In genomic region chr9:13962006-13962405, GRCh38 we compare ENCODE assay signal across 18 cellular contexts.
"Had no signal": no experiment of that assay in that cellular context is flagged by ENCODE, and none has a peak within 500 bp of the region (broad histone marks: within the 10 kb centered on the region; RNA-seq: fewer than 3 reads in every experiment).

No MANE protein-coding gene starts in this region.

- H3K4me3 Mint-ChIP-seq: activated naive CD4-positive, alpha-beta T cell treated with anti-CD3 and anti-CD28 coated beads for 36 hours; activated naive CD8-positive, alpha-beta T cell treated with anti-CD3 and anti-CD28 coated beads, Interleukin-2, amount 50 U/mL, for 24 hours; activated T-helper 17 cell treated with anti-CD3 and anti-CD28 coated beads, Interleukin-2, amount 50 U/mL, for 72 hours; natural killer cell treated with Interleukin-12 subunit alpha and Interleukin-12 subunit beta and Interleukin-15 and Interleukin-18, amount 100 ng/mL, for 72 hours; stimulated activated naive CD8-positive, alpha-beta T cell treated with anti-CD3 and anti-CD28 coated beads, Interleukin-15, amount 100 ng/mL, for 72 hours; T-cell had no signal

- ATAC-seq: activated naive CD8-positive, alpha-beta T cell treated with anti-CD3 and anti-CD28 coated beads, Interleukin-2, amount 50 U/mL, for 24 hours; activated T-helper 17 cell treated with anti-CD3 and anti-CD28 coated beads, Interleukin-2, amount 50 U/mL, for 72 hours; left lobe of liver; natural killer cell treated with Interleukin-12 subunit alpha and Interleukin-12 subunit beta and Interleukin-15 and Interleukin-18, amount 100 ng/mL, for 72 hours; right lobe of liver; stimulated activated naive CD8-positive, alpha-beta T cell treated with anti-CD3 and anti-CD28 coated beads, Interleukin-15, amount 100 ng/mL, for 72 hours; T-cell had no signal

- H3K36me3 ChIP-seq: right lobe of liver, uterus had no signal

- H3K27me3 Mint-ChIP-seq: activated naive CD8-positive, alpha-beta T cell treated with anti-CD3 and anti-CD28 coated beads, Interleukin-2, amount 50 U/mL, for 24 hours; activated T-helper 17 cell treated with anti-CD3 and anti-CD28 coated beads, Interleukin-2, amount 50 U/mL, for 72 hours; natural killer cell treated with Interleukin-12 subunit alpha and Interleukin-12 subunit beta and Interleukin-15 and Interleukin-18, amount 100 ng/mL, for 72 hours; progenitor cell of endocrine pancreas; stimulated activated naive CD8-positive, alpha-beta T cell treated with anti-CD3 and anti-CD28 coated beads, Interleukin-15, amount 100 ng/mL, for 72 hours; T-cell had no signal

- H3K4me1 Mint-ChIP-seq: activated naive CD8-positive, alpha-beta T cell treated with anti-CD3 and anti-CD28 coated beads, Interleukin-2, amount 50 U/mL, for 24 hours; activated T-helper 17 cell treated with anti-CD3 and anti-CD28 coated beads, Interleukin-2, amount 50 U/mL, for 72 hours; stimulated activated naive CD8-positive, alpha-beta T cell treated with anti-CD3 and anti-CD28 coated beads, Interleukin-15, amount 100 ng/mL, for 72 hours; T-cell had no signal

- H3K27me3 ChIP-seq: right lobe of liver, uterus had no signal

- H3K9me3 ChIP-seq: right lobe of liver, SK-N-SH, uterus had no signal

- H3K4me1 ChIP-seq: right lobe of liver, uterus had no signal

- H3K27ac Mint-ChIP-seq: activated naive CD4-positive, alpha-beta T cell treated with anti-CD3 and anti-CD28 coated beads for 36 hours; activated naive CD8-positive, alpha-beta T cell treated with anti-CD3 and anti-CD28 coated beads, Interleukin-2, amount 50 U/mL, for 24 hours; activated T-helper 17 cell treated with anti-CD3 and anti-CD28 coated beads, Interleukin-2, amount 50 U/mL, for 72 hours; natural killer cell treated with Interleukin-12 subunit alpha and Interleukin-12 subunit beta and Interleukin-15 and Interleukin-18, amount 100 ng/mL, for 72 hours; progenitor cell of endocrine pancreas; stimulated activated naive CD8-positive, alpha-beta T cell treated with anti-CD3 and anti-CD28 coated beads, Interleukin-15, amount 100 ng/mL, for 72 hours; T-cell had no signal

- H3K9me3 Mint-ChIP-seq: activated naive CD4-positive, alpha-beta T cell treated with anti-CD3 and anti-CD28 coated beads for 36 hours; activated naive CD8-positive, alpha-beta T cell treated with anti-CD3 and anti-CD28 coated beads, Interleukin-2, amount 50 U/mL, for 24 hours; activated T-helper 17 cell treated with anti-CD3 and anti-CD28 coated beads, Interleukin-2, amount 50 U/mL, for 72 hours; stimulated activated naive CD8-positive, alpha-beta T cell treated with anti-CD3 and anti-CD28 coated beads, Interleukin-15, amount 100 ng/mL, for 72 hours had no signal

- DNase-seq: activated CD4-positive, alpha-beta T cell treated with anti-CD3 and anti-CD28 coated beads for 1 hour; activated CD4-positive, alpha-beta T cell treated with anti-CD3 and anti-CD28 coated beads, Interleukin-2, amount 50 U/mL, for 4 hours; activated naive CD4-positive, alpha-beta T cell treated with anti-CD3 and anti-CD28 coated beads for 36 hours; activated naive CD8-positive, alpha-beta T cell treated with anti-CD3 and anti-CD28 coated beads, Interleukin-2, amount 50 U/mL, for 24 hours; caudate nucleus; effector CD4-positive, alpha-beta T cell; islet precursor cell; occipital lobe; right lobe of liver; SK-N-SH; stimulated activated naive CD8-positive, alpha-beta T cell treated with anti-CD3 and anti-CD28 coated beads, Interleukin-15, amount 100 ng/mL, for 72 hours; T-cell; T-helper 9 cell; uterus had no signal

- H3K36me3 Mint-ChIP-seq: natural killer cell treated with Interleukin-12 subunit alpha and Interleukin-12 subunit beta and Interleukin-15 and Interleukin-18, amount 100 ng/mL, for 72 hours; T-cell had no signal

- H3K4me3 ChIP-seq: right lobe of liver, uterus had no signal

- H3K27ac ChIP-seq: right lobe of liver, uterus had no signal
